21 cellular contexts compared by ENCODE assay signal in the genomic region with DNA sequence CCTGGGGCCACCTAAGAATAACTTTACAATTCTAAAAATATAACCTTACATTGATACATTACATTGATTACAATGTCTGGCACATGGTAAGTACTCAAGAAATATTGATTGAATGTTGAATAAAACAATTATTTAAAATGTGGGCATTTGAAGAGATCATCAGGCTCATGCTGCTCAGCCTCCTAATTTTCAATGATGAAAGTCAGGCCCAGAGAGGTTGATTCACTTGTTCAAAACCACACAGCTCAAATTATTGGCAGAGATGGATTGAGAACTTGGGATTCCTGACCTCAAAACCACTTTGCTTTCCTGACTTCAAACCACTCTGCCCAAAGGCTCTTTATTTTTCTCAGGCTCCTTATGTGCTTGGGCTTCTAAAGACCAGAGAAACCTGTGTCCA. TPM values are rescaled to one million over a fixed set of nuclear protein-coding genes. Genes with fewer than 3 reads are reported as not detected.
"Had no signal": no experiment of that assay in that cellular context is flagged by ENCODE, and none has a peak within 500 bp of the region (broad histone marks: within the 10 kb centered on the region; RNA-seq: fewer than 3 reads in every experiment).

No MANE protein-coding gene starts in this region.

- H3K9me3 Mint-ChIP-seq: activated CD8-positive, alpha-beta T cell treated with anti-CD3 and anti-CD28 coated beads for 36 hours; activated T-cell treated with anti-CD3 and anti-CD28 coated beads, Interleukin-2, amount 50 U/mL, for 24 hours; natural killer cell had no signal

- H3K36me3 Mint-ChIP-seq: natural killer cell had no signal

- ATAC-seq: activated CD8-positive, alpha-beta T cell treated with anti-CD3 and anti-CD28 coated beads for 36 hours; esophagus mucosa; natural killer cell; sciatic nerve had no signal

- H3K27ac Mint-ChIP-seq: activated CD8-positive, alpha-beta T cell treated with anti-CD3 and anti-CD28 coated beads for 36 hours; activated T-cell treated with anti-CD3 and anti-CD28 coated beads, Interleukin-2, amount 50 U/mL, for 24 hours; natural killer cell had no signal

- FAIRE-seq: astrocyte, bronchial epithelial cell had no signal

- H3K27me3 Mint-ChIP-seq: activated CD8-positive, alpha-beta T cell treated with anti-CD3 and anti-CD28 coated beads for 36 hours; activated T-cell treated with anti-CD3 and anti-CD28 coated beads, Interleukin-2, amount 50 U/mL, for 24 hours had no signal

- H3K27me3 ChIP-seq: gastrocnemius medialis, ovary, tibial nerve, uterus had no signal

- H3K4me1 Mint-ChIP-seq: natural killer cell had no signal

- H3K4me3 Mint-ChIP-seq: activated CD8-positive, alpha-beta T cell treated with anti-CD3 and anti-CD28 coated beads for 36 hours; activated T-cell treated with anti-CD3 and anti-CD28 coated beads, Interleukin-2, amount 50 U/mL, for 24 hours; natural killer cell had no signal

- H3K9me3 ChIP-seq: gastrocnemius medialis, left ventricle myocardium inferior, ovary, tibial nerve, uterus had no signal

- H3K27ac ChIP-seq: left ventricle myocardium inferior, ovary, tibial nerve had no signal

- DNase-seq: activated CD4-positive, alpha-beta T cell treated with anti-CD3 and anti-CD28 coated beads for 48 hours; activated CD4-positive, CD25-positive, alpha-beta regulatory T cell; activated CD8-positive, alpha-beta T cell treated with anti-CD3 and anti-CD28 coated beads for 36 hours; activated naive CD4-positive, alpha-beta T cell treated with anti-CD3 and anti-CD28 coated beads, Interleukin-2, amount 50 U/mL, for 16 hours; activated T-cell treated with anti-CD3 and anti-CD28 coated beads, Interleukin-2, amount 50 U/mL, for 24 hours; cerebellar nuclear complex; cortex of kidney; gastrocnemius medialis; head of caudate nucleus; left ventricle myocardium inferior; natural killer cell; ovary; stimulated activated naive CD4-positive, alpha-beta T cell; T-helper 1 cell; T-helper 9 cell; uterus had no signal

- H3K36me3 ChIP-seq: gastrocnemius medialis, ovary, tibial nerve, uterus had no signal

- H3K4me3 ChIP-seq: gastrocnemius medialis, left ventricle myocardium inferior, ovary, tibial nerve, uterus had no signal

- H3K4me1 ChIP-seq: left ventricle myocardium inferior, uterus had no signal

RNA-seq across cellular contexts. Expression of a gene that starts 34.7 kb away (rescaled TPM):
- total RNA-seq: activated CD8-positive, alpha-beta T cell treated with anti-CD3 and anti-CD28 coated beads for 36 hours had no signal
